18 cellular contexts compared by ENCODE assay signal in genomic region chr15:55937040-55937439, GRCh38.
DNase-seq lines count a peak whose midpoint lies in the region; ATAC-seq, FAIRE-seq and TF ChIP-seq lines count a peak whose summit lies in the region.
"Had no signal": no experiment of that assay in that cellular context is flagged by ENCODE, and none has a peak within 500 bp of the region (broad histone marks: within the 10 kb centered on the region; RNA-seq: fewer than 3 reads in every experiment).

No MANE protein-coding gene starts in this region.

- H3K4me3 ChIP-seq in fibroblast of mammary gland (ENCODE audit: control insufficient read depth, low read depth, low read length) = no peak overlapping the region
- H3K4me3 ChIP-seq: right atrium auricular region, testis had no signal

- no peak for ATAC-seq in GM18511 (IDR thresholded peaks at IDR 0.05; ENCODE audit: unreplicated experiment)

- FAIRE-seq in HTR-8/SVneo (lab: Jason Lieb, UNC) = no peak
- FAIRE-seq: kidney had no signal

- TF ChIP-seq CTCF in fibroblast of mammary gland (conservative IDR thresholded peaks at IDR 0.05; ENCODE audit: control insufficient read depth, insufficient read depth, low read depth, low read length) = no peak

- peak; percentile 3 for DNase-seq in HTR-8/SVneo (ENCODE audit: insufficient read length, low spot score)
- peak; percentile 25 for DNase-seq in UCSD-AML1 (lab: John Stamatoyannopoulos, UW; ENCODE audit: unreplicated experiment)
- peak; percentile 56 for DNase-seq in fibroblast of mammary gland (ENCODE audit: low read depth)
- peak; percentile 69 for DNase-seq in stromal cell of bone marrow (ENCODE audit: low read depth)
- DNase-seq in NCI-H774 (lab: John Stamatoyannopoulos, UW) = no peak
- DNase-seq in DMS153 treated with DMSO at 0.1 percent for 48 hours (lab: John Stamatoyannopoulos, UW; ENCODE audit: unreplicated experiment) = no peak
- DNase-seq: activated CD4-positive, alpha-beta T cell treated with anti-CD3 and anti-CD28 coated beads for 48 hours; activated naive CD8-positive, alpha-beta T cell treated with anti-CD3 and anti-CD28 coated beads for 36 hours; central memory CD4-positive, alpha-beta T cell; glutamatergic neuron; GOT3; kidney; NCI-H2171 treated with DMSO at 0.1 percent for 48 hours; NK-92 treated with Interleukin-12 subunit alpha and Interleukin-12 subunit beta, amount 100 ng/mL, for 24 hours; SHP77; testis had no signal

Comparison
In these comparisons a context has a peak if more than half of its experiments do, and no peak if none do; other contexts are left out.
1. DNase-seq: peak in HTR-8/SVneo (single experiment), UCSD-AML1 (single experiment), fibroblast of mammary gland (single experiment) and stromal cell of bone marrow (single experiment); none in NCI-H774 (single experiment) and DMS153 treated with DMSO at 0.1 percent for 48 hours (single experiment).